In the genomic region with DNA sequence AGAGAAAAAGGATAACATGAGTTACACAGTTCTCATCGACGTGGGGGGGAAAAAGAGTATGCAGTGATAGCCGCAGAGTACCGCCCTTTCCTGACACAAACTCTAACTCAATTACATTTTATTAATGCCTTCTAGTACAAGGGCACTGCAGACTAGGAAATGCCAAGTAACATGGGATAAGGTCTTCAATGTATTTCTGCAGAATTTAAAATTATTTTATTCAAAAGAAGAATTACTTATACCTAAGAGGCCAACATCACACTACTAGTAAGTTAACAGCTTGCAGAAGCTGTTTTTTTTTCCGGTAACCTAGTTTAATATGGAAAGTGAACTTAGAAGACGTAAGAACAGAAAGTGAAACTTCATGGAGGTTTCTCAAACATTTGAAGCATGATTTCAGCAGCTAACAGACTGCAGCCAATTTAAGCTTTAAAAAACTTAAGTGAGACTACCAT, we compare ENCODE assay signal across 9 cellular contexts. TPM values are rescaled to one million over a fixed set of nuclear protein-coding genes. Genes with fewer than 3 reads are reported as not detected.
DNase-seq lines count a peak whose midpoint lies in the region; ATAC-seq and TF ChIP-seq lines count a peak whose summit lies in the region.
"Had no signal": no experiment of that assay in that cellular context is flagged by ENCODE, and none has a peak within 500 bp of the region (broad histone marks: within the 10 kb centered on the region; RNA-seq: fewer than 3 reads in every experiment).

No MANE protein-coding gene starts in this region.

- WGBS in esophagus squamous epithelium, 2 donors = 20 to 26% methylated on average over 6 of the region's 6 CpGs

- no peak for TF ChIP-seq POLR2A in esophagus squamous epithelium (IDR thresholded peaks at IDR 0.05)

- CTCF ChIA-PET in activated CD8-positive, alpha-beta memory T cell treated with anti-CD3 and anti-CD28 coated beads, Interleukin-2, amount 10 ng/mL, durations not matched to agents 7 days and 5 days (lab: Charles Lee) = interaction anchor here (0.7 to 2.0 kb wide), 9 partner anchors 15 to 243 kb away, joined by 3 to 7 read pairs (median 3); no protein-coding TSS in a partner anchor

- no peaks in the 10 kb centered on the region for H3K27me3 Mint-ChIP-seq in activated CD8-positive, alpha-beta memory T cell treated with anti-CD3 and anti-CD28 coated beads, Interleukin-2, amount 10 ng/mL, durations not matched to agents 7 days and 5 days
- peaks cover 3% of the 10 kb centered on the region for H3K27me3 Mint-ChIP-seq in glutamatergic neuron (ENCODE audit: unreplicated experiment)

- no peaks in the 10 kb centered on the region for H3K27me3 ChIP-seq in esophagus squamous epithelium

- H3K27ac Mint-ChIP-seq in activated CD8-positive, alpha-beta memory T cell treated with anti-CD3 and anti-CD28 coated beads, Interleukin-2, amount 10 ng/mL, durations not matched to agents 7 days and 5 days = peak overlapping the region; percentile 82
- no peak overlapping the region for H3K27ac Mint-ChIP-seq in glutamatergic neuron (ENCODE audit: unreplicated experiment)

- H3K4me3 Mint-ChIP-seq in activated CD8-positive, alpha-beta memory T cell treated with anti-CD3 and anti-CD28 coated beads, Interleukin-2, amount 10 ng/mL, durations not matched to agents 7 days and 5 days = peak overlapping the region; percentile 88
- H3K4me3 Mint-ChIP-seq in glutamatergic neuron (ENCODE audit: unreplicated experiment) = no peak overlapping the region

- H3K36me3 ChIP-seq in esophagus squamous epithelium = peaks cover 0 to 77% (median 35%) of the 10 kb centered on the region in 3 donors

- H3K4me3 ChIP-seq in esophagus squamous epithelium = peak overlapping the region in 3 of 4 donors; percentile 3 to 41 (median 18)

- H3K4me1 ChIP-seq in esophagus squamous epithelium = peaks cover 18 to 51% (median 30%) of the 10 kb centered on the region in 3 donors

- intact Hi-C loops in esophagus squamous epithelium (cut with DNase I) = no loop called here

- no peaks in the 10 kb centered on the region for H3K9me3 Mint-ChIP-seq in activated CD8-positive, alpha-beta memory T cell treated with anti-CD3 and anti-CD28 coated beads, Interleukin-2, amount 10 ng/mL, durations not matched to agents 7 days and 5 days (ENCODE audit: low read depth)
- H3K9me3 Mint-ChIP-seq in glutamatergic neuron (ENCODE audit: unreplicated experiment) = peaks cover 2% of the 10 kb centered on the region

- peaks cover 48% of the 10 kb centered on the region for H3K4me1 Mint-ChIP-seq in activated CD8-positive, alpha-beta memory T cell treated with anti-CD3 and anti-CD28 coated beads, Interleukin-2, amount 10 ng/mL, durations not matched to agents 7 days and 5 days
- peaks cover 19% of the 10 kb centered on the region for H3K4me1 Mint-ChIP-seq in glutamatergic neuron (ENCODE audit: low read depth, unreplicated experiment)

- peaks cover 60% of the 10 kb centered on the region for H3K36me3 Mint-ChIP-seq in activated CD8-positive, alpha-beta memory T cell treated with anti-CD3 and anti-CD28 coated beads, Interleukin-2, amount 10 ng/mL, durations not matched to agents 7 days and 5 days
- no peaks in the 10 kb centered on the region for H3K36me3 Mint-ChIP-seq in glutamatergic neuron (ENCODE audit: unreplicated experiment)

- DNase-seq in activated CD8-positive, alpha-beta memory T cell treated with anti-CD3 and anti-CD28 coated beads, Interleukin-2, amount 10 ng/mL, durations not matched to agents 7 days and 5 days = peak; percentile 64
- DNase-seq in activated CD8-positive, alpha-beta memory T cell treated with anti-CD3 and anti-CD28 coated beads for 24 hours = no peak
- DNase-seq in RPMI8226 (peak; percentile 70), esophagus squamous epithelium (lab: John Stamatoyannopoulos, UW) (no peak), HPDE6-E6E7 (ENCODE audit: extremely low spot score) (no peak), glutamatergic neuron (no peak), NCI-H1417 treated with DMSO at 0.1 percent for 48 hours (lab: John Stamatoyannopoulos, UW) (no peak)
- DNase-seq in stimulated activated naive CD4-positive, alpha-beta T cell treated with Interleukin-2 at 50 U/mL for 16 hours (lab: John Stamatoyannopoulos, UW) = peak; percentile 13
- DNase-seq: HCEC 1CT had no signal

- H3K9me3 ChIP-seq in esophagus squamous epithelium = no peaks in the 10 kb centered on the region

- peak overlapping the region; percentile 2 to 59 (median 36) for H3K27ac ChIP-seq in esophagus squamous epithelium

- peak; percentile 15 for ATAC-seq in activated CD8-positive, alpha-beta memory T cell treated with anti-CD3 and anti-CD28 coated beads, Interleukin-2, amount 10 ng/mL, durations not matched to agents 7 days and 5 days

- TF ChIP-seq CTCF in esophagus squamous epithelium (IDR thresholded peaks at IDR 0.05) = no peak
- TF ChIP-seq CTCF in glutamatergic neuron (IDR thresholded peaks at IDR 0.05; ENCODE audit: partially characterized antibody, unreplicated experiment) = no peak

RNA-seq across cellular contexts. Expression of gene SETX, which starts 3.9 kb away (rescaled TPM):
- 10 to 100 TPM; 58.8 to 70.5 TPM for total RNA-seq in activated CD8-positive, alpha-beta memory T cell treated with anti-CD3 and anti-CD28 coated beads, Interleukin-2, amount 10 ng/mL, durations not matched to agents 7 days and 5 days
- 10 to 100 TPM; 22.4 to 56.3 (median 33.0) TPM for total RNA-seq in esophagus squamous epithelium
- 48.4 TPM for total RNA-seq in glutamatergic neuron (ENCODE audit: unreplicated experiment)

RNA-seq across cellular contexts. Expression of gene TTF1, which starts 55.8 kb away (rescaled TPM):
- total RNA-seq in activated CD8-positive, alpha-beta memory T cell treated with anti-CD3 and anti-CD28 coated beads, Interleukin-2, amount 10 ng/mL, durations not matched to agents 7 days and 5 days = 10 to 100 TPM; 29.7 to 30.0 TPM
- 10 to 100 TPM in 1 of 4 donors, 1 to 10 TPM in 3; 4.4 to 14.9 (median 8.1) TPM for total RNA-seq in esophagus squamous epithelium
- total RNA-seq in glutamatergic neuron (ENCODE audit: unreplicated experiment) = 18.0 TPM

RNA-seq across cellular contexts. Expression of gene CFAP77, which starts 59.1 kb away (rescaled TPM):
- not detected for total RNA-seq in activated CD8-positive, alpha-beta memory T cell treated with anti-CD3 and anti-CD28 coated beads, Interleukin-2, amount 10 ng/mL, durations not matched to agents 7 days and 5 days
- total RNA-seq in esophagus squamous epithelium = not detected
- total RNA-seq in glutamatergic neuron (ENCODE audit: unreplicated experiment) = not detected

Comparison
In these comparisons a context has a peak if more than half of its experiments do, and no peak if none do; other contexts are left out.
1. DNase-seq: peak in activated CD8-positive, alpha-beta memory T cell treated with anti-CD3 and anti-CD28 coated beads, Interleukin-2, amount 10 ng/mL, durations not matched to agents 7 days and 5 days (single experiment), RPMI8226 (single experiment) and stimulated activated naive CD4-positive, alpha-beta T cell treated with Interleukin-2 at 50 U/mL for 16 hours (single experiment); none in activated CD8-positive, alpha-beta memory T cell treated with anti-CD3 and anti-CD28 coated beads for 24 hours (single experiment), esophagus squamous epithelium (single experiment), HPDE6-E6E7 (single experiment), glutamatergic neuron (single experiment) and NCI-H1417 treated with DMSO at 0.1 percent for 48 hours (single experiment).